Comparison of ENCODE assay signal across 17 cellular contexts in genomic region chr22:44825310-44826150, GRCh38.
DNase-seq lines count a peak whose midpoint lies in the region; ATAC-seq and TF ChIP-seq lines count a peak whose summit lies in the region.
"Had no signal": no experiment of that assay in that cellular context is flagged by ENCODE, and none has a peak within 500 bp of the region (broad histone marks: within the 10 kb centered on the region; RNA-seq: fewer than 3 reads in every experiment).

No MANE protein-coding gene starts in this region.

- H3K27me3 Mint-ChIP-seq in natural killer cell treated with Interleukin-12 subunit alpha and Interleukin-12 subunit beta and Interleukin-15 and Interleukin-18, amount 100 ng/mL, for 72 hours: no peaks in the 10 kb centered on the region
- H3K27me3 Mint-ChIP-seq in natural killer cell (ENCODE audit: low read depth in 2 of 2): no peaks in the 10 kb centered on the region
- H3K27me3 Mint-ChIP-seq in stimulated activated memory B cell treated with anti-CD40 and anti-IgM and Interleukin-4, amounts not matched to agents 10 μg/mL and 1 μg/mL and 100 μg/mL, for 72 hours: peaks cover 62% of the 10 kb centered on the region

- H3K23ac ChIP-seq in neuronal stem cell (ENCODE audit: low read depth, low read length, poor library complexity): peak overlapping the region; percentile 52

- H2AFZ ChIP-seq in neuronal stem cell (ENCODE audit: low read length): no peak overlapping the region
- H2AFZ ChIP-seq: GM23338 had no signal

- no peak overlapping the region for H3K4me3 ChIP-seq in neuronal stem cell (ENCODE audit: low read length in 2 of 2)
- H3K4me3 ChIP-seq in ascending aorta: no peak overlapping the region
- H3K4me3 ChIP-seq: BLaER1, GM12878, GM23338 had no signal

- no peaks in the 10 kb centered on the region for H3K4me1 ChIP-seq in neuronal stem cell (ENCODE audit: control insufficient read depth in 2 of 2, insufficient read depth in 1 of 2, low read depth in 1 of 2, low read length in 2 of 2)
- H3K4me1 ChIP-seq in ascending aorta: no peaks in the 10 kb centered on the region

- no peak overlapping the region for H3K27ac ChIP-seq in neuronal stem cell (replicated peaks; ENCODE audit: low read length)
- no peak overlapping the region for H3K27ac ChIP-seq in ascending aorta
- H3K27ac ChIP-seq: 22Rv1, BLaER1 had no signal

- ATAC-seq in natural killer cell treated with Interleukin-12 subunit alpha and Interleukin-12 subunit beta and Interleukin-15 and Interleukin-18, amount 100 ng/mL, for 72 hours: peak; percentile 10 to 37
- no peak for ATAC-seq in natural killer cell
- ATAC-seq in stimulated activated memory B cell treated with anti-CD40 and anti-IgM and Interleukin-4, amounts not matched to agents 10 μg/mL and 1 μg/mL and 100 μg/mL, for 72 hours: peak; percentile 53
- ATAC-seq: GM12878, GM23338, HepG2 had no signal

- H2BK12ac ChIP-seq in neuronal stem cell (ENCODE audit: low read length): peak overlapping the region; percentile 53

- H3K18ac ChIP-seq in neuronal stem cell (ENCODE audit: low read length): peak overlapping the region; percentile 16

- H3K9me3 Mint-ChIP-seq in natural killer cell treated with Interleukin-12 subunit alpha and Interleukin-12 subunit beta and Interleukin-15 and Interleukin-18, amount 100 ng/mL, for 72 hours: no peaks in the 10 kb centered on the region
- H3K9me3 Mint-ChIP-seq in natural killer cell: no peaks in the 10 kb centered on the region
- H3K9me3 Mint-ChIP-seq in stimulated activated memory B cell treated with anti-CD40 and anti-IgM and Interleukin-4, amounts not matched to agents 10 μg/mL and 1 μg/mL and 100 μg/mL, for 72 hours: no peaks in the 10 kb centered on the region
- H3K9me3 Mint-ChIP-seq: GM23338, H9 had no signal

- no peaks in the 10 kb centered on the region for H3K36me3 Mint-ChIP-seq in natural killer cell treated with Interleukin-12 subunit alpha and Interleukin-12 subunit beta and Interleukin-15 and Interleukin-18, amount 100 ng/mL, for 72 hours
- H3K36me3 Mint-ChIP-seq in natural killer cell: no peaks in the 10 kb centered on the region
- no peaks in the 10 kb centered on the region for H3K36me3 Mint-ChIP-seq in stimulated activated memory B cell treated with anti-CD40 and anti-IgM and Interleukin-4, amounts not matched to agents 10 μg/mL and 1 μg/mL and 100 μg/mL, for 72 hours
- H3K36me3 Mint-ChIP-seq: CD4-positive, CD25-positive, alpha-beta regulatory T cell had no signal

- H3K9ac ChIP-seq in neuronal stem cell (ENCODE audit: low read depth, low read length, poor library complexity): no peak overlapping the region
- H3K9ac ChIP-seq: BLaER1 had no signal

- H3K36me3 ChIP-seq in neuronal stem cell (replicated peaks in 1 of 2; ENCODE audit: control insufficient read depth in 2 of 2, insufficient read depth in 2 of 2, low read length in 2 of 2): no peaks in the 10 kb centered on the region
- no peaks in the 10 kb centered on the region for H3K36me3 ChIP-seq in ascending aorta
- H3K36me3 ChIP-seq: BLaER1 had no signal

- peaks cover 0 to 7% of the 10 kb centered on the region in 2 donors for H3K4me1 Mint-ChIP-seq in natural killer cell treated with Interleukin-12 subunit alpha and Interleukin-12 subunit beta and Interleukin-15 and Interleukin-18, amount 100 ng/mL, for 72 hours (ENCODE audit: low read depth in 2 of 2)
- H3K4me1 Mint-ChIP-seq in natural killer cell: peaks cover 4 to 5% of the 10 kb centered on the region in 2 donors
- H3K4me1 Mint-ChIP-seq in stimulated activated memory B cell treated with anti-CD40 and anti-IgM and Interleukin-4, amounts not matched to agents 10 μg/mL and 1 μg/mL and 100 μg/mL, for 72 hours: no peaks in the 10 kb centered on the region

- no peak overlapping the region for H3K14ac ChIP-seq in neuronal stem cell (ENCODE audit: low read length)

- peaks cover 2% of the 10 kb centered on the region for H3K79me1 ChIP-seq in neuronal stem cell (ENCODE audit: low read depth, low read length)

- H4K91ac ChIP-seq in neuronal stem cell (ENCODE audit: low read depth, low read length, poor library complexity): peak overlapping the region; percentile 87

- no peak overlapping the region for H3K4me3 Mint-ChIP-seq in natural killer cell treated with Interleukin-12 subunit alpha and Interleukin-12 subunit beta and Interleukin-15 and Interleukin-18, amount 100 ng/mL, for 72 hours
- H3K4me3 Mint-ChIP-seq in natural killer cell: no peak overlapping the region
- no peak overlapping the region for H3K4me3 Mint-ChIP-seq in stimulated activated memory B cell treated with anti-CD40 and anti-IgM and Interleukin-4, amounts not matched to agents 10 μg/mL and 1 μg/mL and 100 μg/mL, for 72 hours
- H3K4me3 Mint-ChIP-seq: CD4-positive, CD25-positive, alpha-beta regulatory T cell; GM23338; H9 had no signal

- no peak overlapping the region for H2BK120ac ChIP-seq in neuronal stem cell (ENCODE audit: low read depth, low read length)

- no peak overlapping the region for H3K27ac Mint-ChIP-seq in natural killer cell treated with Interleukin-12 subunit alpha and Interleukin-12 subunit beta and Interleukin-15 and Interleukin-18, amount 100 ng/mL, for 72 hours
- H3K27ac Mint-ChIP-seq in natural killer cell: no peak overlapping the region
- H3K27ac Mint-ChIP-seq in stimulated activated memory B cell treated with anti-CD40 and anti-IgM and Interleukin-4, amounts not matched to agents 10 μg/mL and 1 μg/mL and 100 μg/mL, for 72 hours: no peak overlapping the region
- H3K27ac Mint-ChIP-seq: CD4-positive, CD25-positive, alpha-beta regulatory T cell; GM23338; H9 had no signal

- H2AK5ac ChIP-seq in neuronal stem cell (ENCODE audit: low read depth, low read length): peak overlapping the region; percentile 45

- H3K27me3 ChIP-seq in neuronal stem cell (ENCODE audit: control insufficient read depth in 3 of 3, insufficient read depth in 3 of 3, low read depth in 1 of 3, low read length in 3 of 3) (peaks cover 0 to 11% (median 0%) of the 10 kb centered on the region in 3 experiments), ascending aorta (no peaks in the 10 kb centered on the region)
- H3K27me3 ChIP-seq: BLaER1 had no signal

- H4K8ac ChIP-seq in neuronal stem cell (ENCODE audit: low read depth, low read length): peak overlapping the region; percentile 55

- no peak overlapping the region for H3K4me2 ChIP-seq in neuronal stem cell (ENCODE audit: insufficient read depth, low read length, poor library complexity, severe bottlenecking)
- H3K4me2 ChIP-seq: BLaER1, GM23338 had no signal

- H3K9me3 ChIP-seq in neuronal stem cell (replicated peaks in 1 of 2; ENCODE audit: control insufficient read depth in 2 of 2, insufficient read depth in 1 of 2, low read depth in 1 of 2, low read length in 2 of 2): no peaks in the 10 kb centered on the region
- H3K9me3 ChIP-seq in ascending aorta: no peaks in the 10 kb centered on the region
- H3K9me3 ChIP-seq: BLaER1 had no signal

- intact Hi-C loops in natural killer cell (cut with micrococcal nuclease) (no loop called here), ascending aorta (cut with DNase I) (no loop called here)

- DNase-seq in NCI-H748 (lab: John Stamatoyannopoulos, UW; ENCODE audit: unreplicated experiment) (peak; percentile 73), NCI-H748 treated with DMSO at 0.1 percent for 48 hours (lab: John Stamatoyannopoulos, UW) (no peak), natural killer cell (no peak), neuronal stem cell (ENCODE audit: low spot score) (no peak), ascending aorta (ENCODE audit: low spot score in 2 of 2) (no peak), 8988T (no peak)
- peak; percentile 54 for DNase-seq in natural killer cell treated with Interleukin-12 subunit alpha and Interleukin-12 subunit beta and Interleukin-15 and Interleukin-18, amount 100 ng/mL, for 72 hours (ENCODE audit: low spot score)
- DNase-seq: AML-193; CD4-positive, CD25-positive, alpha-beta regulatory T cell; DMS79; H9 had no signal

- H3K4ac ChIP-seq in neuronal stem cell (ENCODE audit: low read length): no peak overlapping the region

- WGBS in neuronal stem cell (ENCODE audit: extremely low coverage in 2 of 2, insufficient read length in 2 of 2, insufficient replicate concordance in 1 of 2), 2 donors: no CpG with 5 or more reads among the region's 43 CpGs

- TF ChIP-seq CTCF in natural killer cell (IDR thresholded peaks at IDR 0.05): no peak
- no peak for TF ChIP-seq CTCF in ascending aorta (IDR thresholded peaks at IDR 0.05)

- H2BK5ac ChIP-seq in neuronal stem cell (ENCODE audit: low read length): no peak overlapping the region

- no peak overlapping the region for H2BK15ac ChIP-seq in neuronal stem cell (ENCODE audit: low read length)

Comparison
In these comparisons a context has a peak if more than half of its experiments do, and no peak if none do; other contexts are left out.
1. DNase-seq: peak in NCI-H748 (single experiment) and natural killer cell treated with Interleukin-12 subunit alpha and Interleukin-12 subunit beta and Interleukin-15 and Interleukin-18, amount 100 ng/mL, for 72 hours (single experiment); none in NCI-H748 treated with DMSO at 0.1 percent for 48 hours (single experiment), natural killer cell (single experiment), neuronal stem cell (single experiment), ascending aorta (0 of 2) and 8988T (single experiment).
2. ATAC-seq: peak in natural killer cell treated with Interleukin-12 subunit alpha and Interleukin-12 subunit beta and Interleukin-15 and Interleukin-18, amount 100 ng/mL, for 72 hours (2 of 2) and stimulated activated memory B cell treated with anti-CD40 and anti-IgM and Interleukin-4, amounts not matched to agents 10 μg/mL and 1 μg/mL and 100 μg/mL, for 72 hours (single experiment); none in natural killer cell (0 of 3).